1 cellular context compared by ENCODE assay signal in genomic region chr5:96880402-96881164, GRCh38.
TF ChIP-seq lines count a peak whose summit lies in the region.

No MANE protein-coding gene starts in this region.

TF ChIP-seq in K562, 482 proteins besides CTCF, POLR2A, EP300 and RAD21:
- TF ChIP-seq FOSL1 (tag; conservative IDR thresholded peaks at IDR 0.05) (peak; percentile 62), ZNF165 (CRISPR knock-in tag; IDR thresholded peaks at IDR 0.05; ENCODE audit: borderline replicate concordance) (no peak), HMBOX1 (IDR thresholded peaks at IDR 0.05) (peak; percentile 26; the same call in 1 of the 2 replicates), HLTF (IDR thresholded peaks at IDR 0.05) (no peak), MEF2A (IDR thresholded peaks at IDR 0.05; ENCODE audit: control insufficient read depth, low read depth, low read length) (no peak), ATF2 (CRISPR knock-in tag; IDR thresholded peaks at IDR 0.05) (no peak), SIN3B (IDR thresholded peaks at IDR 0.05; ENCODE audit: low read depth) (no peak), ZNF589 (CRISPR knock-in tag; IDR thresholded peaks at IDR 0.05; ENCODE audit: low read depth) (no peak), ATF3 (IDR thresholded peaks at IDR 0.05) (peak; percentile 65; the same call in 1 of the 2 replicates), ATF3 (CRISPR knock-in tag; conservative IDR thresholded peaks at IDR 0.05) (no peak), TCF7 (IDR thresholded peaks at IDR 0.05; ENCODE audit: borderline replicate concordance) (no peak), SPI1 (IDR thresholded peaks at IDR 0.05; ENCODE audit: borderline replicate concordance, low read depth, low read length) (peak; percentile 52; the same call in 1 of the 2 replicates), NFYB (IDR thresholded peaks at IDR 0.05; ENCODE audit: extremely low read depth, insufficient read length) (no peak), ZSCAN32 (CRISPR knock-in tag; IDR thresholded peaks at IDR 0.05) (no peak), BMI1 (IDR thresholded peaks at IDR 0.05; ENCODE audit: low read length) (no peak), STAT6 (CRISPR knock-in tag; IDR thresholded peaks at IDR 0.05) (no peak), RFX1 (IDR thresholded peaks at IDR 0.05) (peak; percentile 71), E2F1 (CRISPR knock-in tag; IDR thresholded peaks at IDR 0.05) (no peak), OTX1 (CRISPR knock-in tag; IDR thresholded peaks at IDR 0.05) (no peak), JUND (IDR thresholded peaks at IDR 0.05; ENCODE audit: borderline replicate concordance, low read depth, low read length) (peak; percentile 34; the same call in 1 of the 2 replicates), JUND (tag; IDR thresholded peaks at IDR 0.05; ENCODE audit: borderline replicate concordance, low read depth, low read length) (peak; percentile 39; the same call in 1 of the 3 replicates), ZNF212 (CRISPR knock-in tag; IDR thresholded peaks at IDR 0.05) (no peak), ZBTB1 (CRISPR knock-in tag; IDR thresholded peaks at IDR 0.05; ENCODE audit: borderline replicate concordance, low read depth) (no peak)
